9 cellular contexts compared by ENCODE assay signal in the genomic region with DNA sequence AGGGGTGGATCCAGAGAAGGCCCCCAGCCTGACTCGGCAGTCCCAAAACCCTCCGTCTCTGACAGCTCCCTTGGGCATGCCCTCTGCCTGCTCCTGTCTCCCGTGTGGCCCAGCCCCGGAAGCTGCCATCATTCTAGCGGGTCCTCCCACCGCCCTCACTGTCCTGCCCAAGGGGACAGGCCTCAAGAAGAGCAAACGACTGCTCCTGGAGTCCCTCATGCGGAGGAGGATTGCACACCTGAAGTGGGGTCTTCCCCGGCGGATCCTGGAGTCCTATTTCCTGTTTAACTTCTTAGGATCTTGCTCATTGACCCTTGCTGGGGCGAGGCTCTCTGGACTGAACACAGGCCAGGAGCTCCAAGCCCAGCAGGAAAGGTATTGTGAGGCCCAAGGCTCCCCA. TPM values are rescaled to one million over a fixed set of nuclear protein-coding genes. Genes with fewer than 3 reads are reported as not detected.
DNase-seq lines count a peak whose midpoint lies in the region; ATAC-seq, FAIRE-seq and TF ChIP-seq lines count a peak whose summit lies in the region.
"Had no signal": no experiment of that assay in that cellular context is flagged by ENCODE, and none has a peak within 500 bp of the region (broad histone marks: within the 10 kb centered on the region; RNA-seq: fewer than 3 reads in every experiment).

No MANE protein-coding gene starts in this region.

- H3K27ac ChIP-seq in HepG2 (ENCODE audit: extremely low read length, insufficient read depth, low read length): no peak overlapping the region
- peak overlapping the region in 4 of 5 donors; percentile 18 to 66 (median 54) for H3K27ac ChIP-seq in stomach
- H3K27ac ChIP-seq in kidney (ENCODE audit: low read depth in 2 of 2, low read length in 2 of 2): peak overlapping the region in 1 of 2 donors; percentile 27

- no peaks in the 10 kb centered on the region for H3K27me3 Mint-ChIP-seq in activated naive CD4-positive, alpha-beta T cell treated with anti-CD3 and anti-CD28 coated beads for 36 hours (ENCODE audit: low read depth)
- peaks cover 18% of the 10 kb centered on the region for H3K27me3 Mint-ChIP-seq in activated naive CD4-positive, alpha-beta T cell treated with anti-CD3 and anti-CD28 coated beads, Interleukin-2, amount 10 ng/mL, durations not matched to agents 7 days and 5 days
- no peaks in the 10 kb centered on the region for H3K27me3 Mint-ChIP-seq in activated B cell treated with CpG ODN at 0.5 μM for 24 hours

- BruUV-seq in HepG2 (replicated peaks; lab: Mats Ljungman, UMichigan): no TSS peak

- no peaks in the 10 kb centered on the region for H3K9me3 Mint-ChIP-seq in activated naive CD4-positive, alpha-beta T cell treated with anti-CD3 and anti-CD28 coated beads for 36 hours
- no peaks in the 10 kb centered on the region for H3K9me3 Mint-ChIP-seq in activated naive CD4-positive, alpha-beta T cell treated with anti-CD3 and anti-CD28 coated beads, Interleukin-2, amount 10 ng/mL, durations not matched to agents 7 days and 5 days
- H3K9me3 Mint-ChIP-seq in activated B cell treated with CpG ODN at 0.5 μM for 24 hours: no peaks in the 10 kb centered on the region

- H3K9me3 ChIP-seq in HepG2 (ENCODE audit: low read length) (no peaks in the 10 kb centered on the region), stomach (no peaks in the 10 kb centered on the region), kidney (ENCODE audit: control insufficient read depth in 1 of 2, low read length in 2 of 2) (no peaks in the 10 kb centered on the region)

- ATAC-seq in activated B cell treated with CpG ODN at 0.5 μM for 24 hours (ENCODE audit: low read depth) (no peak), HepG2 (peak; percentile 45)

- H3K36me3 Mint-ChIP-seq in activated naive CD4-positive, alpha-beta T cell treated with anti-CD3 and anti-CD28 coated beads for 36 hours (ENCODE audit: low read depth): peaks cover 2% of the 10 kb centered on the region
- H3K36me3 Mint-ChIP-seq in activated naive CD4-positive, alpha-beta T cell treated with anti-CD3 and anti-CD28 coated beads, Interleukin-2, amount 10 ng/mL, durations not matched to agents 7 days and 5 days: no peaks in the 10 kb centered on the region
- H3K36me3 Mint-ChIP-seq in activated B cell treated with CpG ODN at 0.5 μM for 24 hours (ENCODE audit: low read depth): no peaks in the 10 kb centered on the region

- no peaks in the 10 kb centered on the region; a peak in 1 of 5 replicates for H3K36me3 ChIP-seq in HepG2 (replicated peaks in 1 of 2; ENCODE audit: control insufficient read depth in 1 of 2, insufficient read depth in 2 of 2, low read length in 2 of 2)
- peaks cover 6 to 24% (median 19%) of the 10 kb centered on the region in 4 donors for H3K36me3 ChIP-seq in stomach
- peaks cover 0 to 4% of the 10 kb centered on the region in 2 donors for H3K36me3 ChIP-seq in kidney (ENCODE audit: control insufficient read depth in 1 of 2, insufficient read depth in 2 of 2, low read length in 2 of 2)

- TF ChIP-seq RAD21 in HepG2 (CRISPR knock-in tag; IDR thresholded peaks at IDR 0.05): no peak

- peaks cover 16% of the 10 kb centered on the region for H3K4me1 ChIP-seq in HepG2 (ENCODE audit: insufficient read depth, low read length)
- H3K4me1 ChIP-seq in stomach: peaks cover 17 to 24% (median 21%) of the 10 kb centered on the region in 4 donors
- peaks cover 0 to 13% of the 10 kb centered on the region in 2 donors for H3K4me1 ChIP-seq in kidney (ENCODE audit: control insufficient read depth in 1 of 2, insufficient read depth in 1 of 2, low read depth in 1 of 2, low read length in 2 of 2)

- H3K27me3 ChIP-seq in HepG2 (ENCODE audit: control insufficient read depth in 1 of 2, insufficient read depth in 2 of 2, low read length in 2 of 2) (no peaks in the 10 kb centered on the region), stomach (no peaks in the 10 kb centered on the region)

- TF ChIP-seq EP300 in HepG2 (IDR thresholded peaks at IDR 0.05; ENCODE audit: low read depth in 2 of 2, low read length in 2 of 2) (no peak), HepG2 (CRISPR knock-in tag; IDR thresholded peaks at IDR 0.05; ENCODE audit: borderline replicate concordance) (no peak), stomach (IDR thresholded peaks at IDR 0.05) (no peak)

- 65% methylated on average over 10 of the region's 11 CpGs for WGBS in HepG2 (ENCODE audit: low lambda C conversion rate)
- 52 to 62% (median 57%) methylated on average over 11 of the region's 11 CpGs for WGBS in stomach, 5 donors

- no peak for DNase-seq in activated naive CD4-positive, alpha-beta T cell treated with anti-CD3 and anti-CD28 coated beads for 36 hours
- DNase-seq in activated naive CD4-positive, alpha-beta T cell treated with anti-CD3 and anti-CD28 coated beads, Interleukin-2, amount 10 ng/mL, durations not matched to agents 7 days and 5 days: no peak
- DNase-seq in activated B cell treated with CpG ODN at 0.5 μM for 24 hours: no peak
- DNase-seq in HepG2 (ENCODE audit: low spot score): no peak
- no peak for DNase-seq in stomach
- no peak for DNase-seq in NCI-H82 (lab: John Stamatoyannopoulos, UW)
- no peak for DNase-seq in kidney
- no peak for DNase-seq in retina

- no peak for TF ChIP-seq POLR2A in HepG2 (IDR thresholded peaks at IDR 0.05; ENCODE audit: insufficient read depth in 1 of 2, low read depth in 2 of 2, low read length in 2 of 2)
- TF ChIP-seq POLR2A in stomach (IDR thresholded peaks at IDR 0.05): no peak

- POLR2A ChIA-PET in activated B cell treated with CpG ODN at 0.5 μM for 24 hours (lab: Charles Lee) (interaction anchor here (1.0 to 3.7 kb wide), 13 partner anchors 8 to 250 kb away, joined by 4 to 42 read pairs (median 7); a partner anchor contains a TSS), HepG2 (lab: Yijun Ruan, JAX) (interaction anchor here (1.0 to 2.0 kb wide), 8 partner anchors 8 to 250 kb away, joined by 3 to 29 read pairs (median 4); a partner anchor contains a TSS)

- H3K79me2 ChIP-seq in HepG2 (ENCODE audit: insufficient read depth, low read length): no peaks in the 10 kb centered on the region

- H4K20me1 ChIP-seq in HepG2 (ENCODE audit: insufficient read depth, low read length): no peaks in the 10 kb centered on the region

- in situ Hi-C loops in HepG2 (cut with HindIII; ENCODE audit: extremely low pct_ligation_motif_present, low pct_unique_long_range_greater_than_20kb): loop anchor here (5.0 kb wide), 1 partner anchor 246 kb away; no protein-coding TSS in a partner anchor

- no peak overlapping the region for H3K4me3 Mint-ChIP-seq in activated naive CD4-positive, alpha-beta T cell treated with anti-CD3 and anti-CD28 coated beads for 36 hours
- H3K4me3 Mint-ChIP-seq in activated naive CD4-positive, alpha-beta T cell treated with anti-CD3 and anti-CD28 coated beads, Interleukin-2, amount 10 ng/mL, durations not matched to agents 7 days and 5 days: no peak overlapping the region
- H3K4me3 Mint-ChIP-seq in activated B cell treated with CpG ODN at 0.5 μM for 24 hours: no peak overlapping the region

- H3K4me3 ChIP-seq in HepG2 (replicated peaks in 1 of 3; ENCODE audit: insufficient read depth in 1 of 3, low read depth in 2 of 3, low read length in 3 of 3): peak overlapping the region in 1 of 3 experiments; percentile 66; a peak in 2 of 6 replicates
- H3K4me3 ChIP-seq in stomach: no peak overlapping the region
- no peak overlapping the region for H3K4me3 ChIP-seq in kidney (ENCODE audit: low read length in 2 of 2)

- peak overlapping the region; percentile 82 for H3K4me2 ChIP-seq in HepG2 (ENCODE audit: low read depth, low read length)

- CTCF ChIA-PET in activated naive CD4-positive, alpha-beta T cell treated with anti-CD3 and anti-CD28 coated beads for 36 hours (lab: Charles Lee): interaction anchor here (0.5 to 3.5 kb wide), 47 partner anchors 8 to 383 kb away, joined by 3 to 37 read pairs (median 5); a partner anchor contains a TSS
- CTCF ChIA-PET in activated naive CD4-positive, alpha-beta T cell treated with anti-CD3 and anti-CD28 coated beads, Interleukin-2, amount 10 ng/mL, durations not matched to agents 7 days and 5 days (lab: Charles Lee): interaction anchor here (0.7 to 3.9 kb wide), 33 partner anchors 9 to 260 kb away, joined by 3 to 45 read pairs (median 5); a partner anchor contains a TSS
- CTCF ChIA-PET in activated B cell treated with CpG ODN at 0.5 μM for 24 hours (lab: Charles Lee): interaction anchor here (0.8 to 4.3 kb wide), 45 partner anchors 8 to 747 kb away, joined by 3 to 81 read pairs (median 5); a partner anchor contains a TSS
- CTCF ChIA-PET in HepG2 (lab: Yijun Ruan, JAX; ENCODE audit: low intra/inter-chr PET ratio, low total read pairs): interaction anchor here (1.4 to 1.8 kb wide), 2 partner anchors 244 to 261 kb away, joined by 4 to 22 read pairs; no protein-coding TSS in a partner anchor

- intact Hi-C loops in activated naive CD4-positive, alpha-beta T cell treated with anti-CD3 and anti-CD28 coated beads for 36 hours (cut with micrococcal nuclease): loop anchor here (1.0 to 5.0 kb wide), 7 partner anchors 86 to 746 kb away; a partner anchor contains a TSS
- intact Hi-C loops in activated B cell treated with CpG ODN at 0.5 μM for 24 hours (cut with micrococcal nuclease): loop anchor here (1.0 to 5.0 kb wide), 10 partner anchors 67 to 741 kb away; a partner anchor contains a TSS
- intact Hi-C loops in HepG2 (cut with micrococcal nuclease; ENCODE audit: unreplicated experiment): loop anchor here (1.0 to 10.0 kb wide), 4 partner anchors 161 to 418 kb away; no protein-coding TSS in a partner anchor
- intact Hi-C loops in stomach (cut with DNase I; ENCODE audit: low total_unique reads): loop anchor here (5.0 kb wide), 1 partner anchor 241 kb away; no protein-coding TSS in a partner anchor
- intact Hi-C loops in kidney (cut with DNase I): no loop called here

- peaks cover 9% of the 10 kb centered on the region for H3K4me1 Mint-ChIP-seq in activated naive CD4-positive, alpha-beta T cell treated with anti-CD3 and anti-CD28 coated beads for 36 hours (ENCODE audit: low read depth)
- peaks cover 11% of the 10 kb centered on the region for H3K4me1 Mint-ChIP-seq in activated naive CD4-positive, alpha-beta T cell treated with anti-CD3 and anti-CD28 coated beads, Interleukin-2, amount 10 ng/mL, durations not matched to agents 7 days and 5 days
- peaks cover 12% of the 10 kb centered on the region for H3K4me1 Mint-ChIP-seq in activated B cell treated with CpG ODN at 0.5 μM for 24 hours

- H3K9ac ChIP-seq in HepG2 (ENCODE audit: insufficient read depth, low read depth, low read length): peak overlapping the region; percentile 47
- peak overlapping the region in 1 of 2 donors; percentile 41 for H3K9ac ChIP-seq in kidney (ENCODE audit: low read length in 2 of 2)

- no peak overlapping the region for H2AFZ ChIP-seq in HepG2 (ENCODE audit: low read length)

- FAIRE-seq in HepG2 (lab: Jason Lieb, UNC) (no peak), kidney (lab: Jason Lieb, UNC) (no peak)

- peak overlapping the region; percentile 77 for H3K27ac Mint-ChIP-seq in activated naive CD4-positive, alpha-beta T cell treated with anti-CD3 and anti-CD28 coated beads for 36 hours
- no peak overlapping the region for H3K27ac Mint-ChIP-seq in activated naive CD4-positive, alpha-beta T cell treated with anti-CD3 and anti-CD28 coated beads, Interleukin-2, amount 10 ng/mL, durations not matched to agents 7 days and 5 days
- H3K27ac Mint-ChIP-seq in activated B cell treated with CpG ODN at 0.5 μM for 24 hours: peak overlapping the region; percentile 72

- TF ChIP-seq CTCF in activated B cell treated with CpG ODN at 0.5 μM for 24 hours (IDR thresholded peaks at IDR 0.05) (no peak), HepG2 (CRISPR knock-in tag; IDR thresholded peaks at IDR 0.05) (no peak), stomach (IDR thresholded peaks at IDR 0.05) (no peak), kidney (IDR thresholded peaks at IDR 0.05; ENCODE audit: borderline replicate concordance, extremely low read depth, insufficient read depth) (no peak)

RNA-seq across cellular contexts. Expression of a gene that starts 2.6 kb away (rescaled TPM):
- total RNA-seq in activated naive CD4-positive, alpha-beta T cell treated with anti-CD3 and anti-CD28 coated beads for 36 hours: 10 to 100 TPM; 28.4 to 28.8 TPM
- 28.9 and 31.3 TPM in 2 replicates for total RNA-seq in activated B cell treated with CpG ODN at 0.5 μM for 24 hours
- 0.53 and 0.75 TPM in 2 replicates for total RNA-seq in HepG2 (2016; rRNA removed; fragmentation: Illumina TruSeq; extraction: Trizol)
- total RNA-seq in HepG2 (2016; cell fraction: cytosol; rRNA removed; fragmentation: Illumina TruSeq; extraction: Trizol; ENCODE audit: low read depth): 0.44 and 0.61 TPM in 2 replicates
- 0.89 and 1.8 TPM in 2 replicates for total RNA-seq in HepG2 (2016; cell fraction: insoluble cytoplasmic fraction; rRNA removed; fragmentation: Illumina TruSeq; extraction: Trizol)
- total RNA-seq in HepG2 (2016; cell fraction: membrane; rRNA removed; fragmentation: Illumina TruSeq; extraction: Trizol): 0.37 and 1.00 TPM in 2 replicates
- 1.1 and 1.6 TPM in 2 replicates for total RNA-seq in HepG2 (2016; cell fraction: nucleus; rRNA removed; fragmentation: Illumina TruSeq; extraction: Trizol)
- 1.9 and 2.7 TPM in 2 replicates for polyA plus RNA-seq in HepG2 (2011; rRNA removed)
- 2.4 and 3.3 TPM in 2 replicates for polyA plus RNA-seq in HepG2 (2011; cell fraction: cytosol; rRNA removed)
- 2.4 and 4.4 TPM in 2 replicates for polyA plus RNA-seq in HepG2 (2011; cell fraction: nucleus; rRNA removed)
- polyA plus RNA-seq in HepG2 (2012): 0.65 and 2.0 TPM in 2 replicates
- 0.29 and 0.57 TPM in 2 replicates for polyA plus RNA-seq in HepG2 (2016; cell fraction: cytosol; fragmentation: Illumina TruSeq; extraction: Trizol; ENCODE audit: low read depth)
- polyA plus RNA-seq in HepG2 (2016; cell fraction: insoluble cytoplasmic fraction; fragmentation: Illumina TruSeq; extraction: Trizol; ENCODE audit: low read depth): 0.39 and 0.81 TPM in 2 replicates
- polyA plus RNA-seq in HepG2 (2016; cell fraction: membrane; fragmentation: Illumina TruSeq; extraction: Trizol; ENCODE audit: low read depth): 0.72 and 0.74 TPM in 2 replicates
- polyA plus RNA-seq in HepG2 (2016; cell fraction: nucleus; fragmentation: Illumina TruSeq; extraction: Trizol; ENCODE audit: insufficient read depth, low read depth): 1.9 TPM in 1 of 2 replicates, not detected in the other
- polyA minus RNA-seq in HepG2 (2011; rRNA and poly(A)+ RNA removed; ENCODE audit: low replicate concordance): 0.21 and 1.5 TPM in 2 replicates
- polyA minus RNA-seq in HepG2 (2011; cell fraction: cytosol; rRNA and poly(A)+ RNA removed): not detected in 2 replicates
- 1.3 and 2.4 TPM in 2 replicates for polyA minus RNA-seq in HepG2 (2011; cell fraction: nucleus; rRNA and poly(A)+ RNA removed)
- total RNA-seq in stomach: 10 to 100 TPM in 1 of 5 donors, 1 to 10 TPM in 2, not detected in 2; 1.7 to 15.2 (median 5.4) TPM
- 1 to 10 TPM; 1.6 to 3.7 (median 3.1) TPM for polyA plus RNA-seq in stomach
- 14.6 TPM for total RNA-seq in kidney
- polyA plus RNA-seq in kidney (ENCODE audit: insufficient read depth, low read depth, low replicate concordance): 2.4 TPM
- total RNA-seq: LHCN-M2 had no signal

RNA-seq across cellular contexts. Expression of a gene that starts 8.0 kb away (rescaled TPM):
- total RNA-seq in activated naive CD4-positive, alpha-beta T cell treated with anti-CD3 and anti-CD28 coated beads for 36 hours: 100 to 1,000 TPM; 265 to 277 TPM
- total RNA-seq in activated B cell treated with CpG ODN at 0.5 μM for 24 hours (157 and 165 TPM in 2 replicates), HepG2 (2016; rRNA removed; fragmentation: Illumina TruSeq; extraction: Trizol) (203 and 276 TPM in 2 replicates), stomach (100 to 1,000 TPM in 1 of 5 donors, 10 to 100 TPM in 4; 12.2 to 151 (median 60.7) TPM), kidney (132 TPM)
- total RNA-seq in HepG2 (2016; cell fraction: cytosol; rRNA removed; fragmentation: Illumina TruSeq; extraction: Trizol; ENCODE audit: low read depth): 81.0 and 91.5 TPM in 2 replicates
- total RNA-seq in HepG2 (2016; cell fraction: insoluble cytoplasmic fraction; rRNA removed; fragmentation: Illumina TruSeq; extraction: Trizol): 199 and 275 TPM in 2 replicates
- 122 and 129 TPM in 2 replicates for total RNA-seq in HepG2 (2016; cell fraction: membrane; rRNA removed; fragmentation: Illumina TruSeq; extraction: Trizol)
- total RNA-seq in HepG2 (2016; cell fraction: nucleus; rRNA removed; fragmentation: Illumina TruSeq; extraction: Trizol): 62.6 and 67.0 TPM in 2 replicates
- polyA plus RNA-seq in HepG2 (2011; rRNA removed) (287 and 294 TPM in 2 replicates), stomach (100 to 1,000 TPM; 131 to 154 (median 152) TPM), kidney (ENCODE audit: insufficient read depth, low read depth, low replicate concordance) (217 TPM)
- 300 and 301 TPM in 2 replicates for polyA plus RNA-seq in HepG2 (2011; cell fraction: cytosol; rRNA removed)
- polyA plus RNA-seq in HepG2 (2011; cell fraction: nucleus; rRNA removed): 84.3 and 96.7 TPM in 2 replicates
- 185 and 224 TPM in 2 replicates for polyA plus RNA-seq in HepG2 (2012)
- polyA plus RNA-seq in HepG2 (2016; cell fraction: cytosol; fragmentation: Illumina TruSeq; extraction: Trizol; ENCODE audit: low read depth): 108 and 124 TPM in 2 replicates
- 406 and 429 TPM in 2 replicates for polyA plus RNA-seq in HepG2 (2016; cell fraction: insoluble cytoplasmic fraction; fragmentation: Illumina TruSeq; extraction: Trizol; ENCODE audit: low read depth)
- polyA plus RNA-seq in HepG2 (2016; cell fraction: membrane; fragmentation: Illumina TruSeq; extraction: Trizol; ENCODE audit: low read depth): 153 and 154 TPM in 2 replicates
- polyA plus RNA-seq in HepG2 (2016; cell fraction: nucleus; fragmentation: Illumina TruSeq; extraction: Trizol; ENCODE audit: insufficient read depth, low read depth): 168 and 172 TPM in 2 replicates
- 181 and 279 TPM in 2 replicates for polyA minus RNA-seq in HepG2 (2011; rRNA and poly(A)+ RNA removed; ENCODE audit: low replicate concordance)
- 72.6 and 78.5 TPM in 2 replicates for polyA minus RNA-seq in HepG2 (2011; cell fraction: cytosol; rRNA and poly(A)+ RNA removed)
- 35.0 and 35.4 TPM in 2 replicates for polyA minus RNA-seq in HepG2 (2011; cell fraction: nucleus; rRNA and poly(A)+ RNA removed)
